In the genomic region with DNA sequence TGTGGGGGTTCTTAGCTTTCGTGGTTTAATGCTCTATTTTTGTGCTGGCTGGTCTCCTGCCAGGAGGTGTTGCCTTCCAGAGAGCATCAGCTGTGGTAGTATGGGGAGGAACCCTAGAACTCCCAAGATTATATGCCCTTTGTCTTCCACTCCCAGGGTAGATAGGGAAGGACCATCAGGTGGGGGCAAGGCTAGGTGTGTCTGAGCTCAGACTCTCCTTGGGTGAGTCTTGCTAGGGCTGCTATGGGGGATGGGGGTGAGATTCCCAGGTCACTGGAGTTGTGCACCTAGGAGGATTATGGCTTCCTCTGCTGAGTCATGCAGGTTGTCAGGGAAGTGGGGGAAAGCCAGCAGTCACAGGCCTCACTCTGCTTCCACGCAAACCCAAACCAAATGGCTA, we compare ENCODE assay signal across 5 cellular contexts.
DNase-seq lines count a peak whose midpoint lies in the region; ATAC-seq and TF ChIP-seq lines count a peak whose summit lies in the region.
"Not testable (repeated sequence)": the region's sequence is repeated elsewhere in the genome, so short reads cannot be mapped to it uniquely, and the experiment has no call there.

No MANE protein-coding gene starts in this region.

- H3K4me3 Mint-ChIP-seq in GM23338: not testable (repeated sequence)

- not testable (repeated sequence) for H3K36me3 Mint-ChIP-seq in GM23338 (ENCODE audit: low read depth)

- not testable (repeated sequence) for H3K27me3 Mint-ChIP-seq in GM23338 (ENCODE audit: insufficient read depth, low read depth, poor library complexity)

- H3K9ac ChIP-seq in colonic mucosa (ENCODE audit: low read depth in 2 of 2, low read length in 2 of 2): not testable (repeated sequence)

- not testable (repeated sequence) for DNase-seq in GM23338 (ENCODE audit: low spot score); psoas muscle
- DNase-seq in colonic mucosa (peak; percentile 65), kidney tubule cell (ENCODE audit: low spot score) (peak; percentile 20), mucosa of descending colon (peak in 2 of 3 donors; percentile 41 to 51)

- ATAC-seq in GM23338: not testable (repeated sequence)
- ATAC-seq in mucosa of descending colon (peak; percentile 61), psoas muscle (peak in 2 of 4 donors; percentile 8 to 15)

- not testable (repeated sequence) for H3F3A ChIP-seq in GM23338 (replicated peaks; ENCODE audit: low read depth)

- H3K4me1 Mint-ChIP-seq in GM23338: not testable (repeated sequence)

- not testable (repeated sequence) for H3K9me3 Mint-ChIP-seq in GM23338

- not testable (repeated sequence) for H4K20me1 ChIP-seq in GM23338 (replicated peaks; ENCODE audit: insufficient read depth)

- H3K27me3 ChIP-seq in GM23338 (ENCODE audit: insufficient read depth); colonic mucosa; psoas muscle (ENCODE audit: insufficient read depth in 3 of 3, low read length in 2 of 3): not testable (repeated sequence)

- 61 to 74% (median 64%) methylated on average over 2 of the region's 2 CpGs for WGBS in psoas muscle, 3 donors

- 0 out of 2 replicates have a peak overlapping the region, but pooled peaks have one; percentile 15 for H3K27ac Mint-ChIP-seq in GM23338

- H3K4me3 ChIP-seq in GM23338, colonic mucosa, mucosa of descending colon, psoas muscle: not testable (repeated sequence)

- H3K79me2 ChIP-seq in GM23338 (replicated peaks; ENCODE audit: insufficient read depth): not testable (repeated sequence)

- H3K9me2 ChIP-seq in GM23338 (ENCODE audit: insufficient read depth): not testable (repeated sequence)

- intact Hi-C loops in colonic mucosa (cut with DNase I); mucosa of descending colon (cut with DNase I, micrococcal nuclease); psoas muscle (cut with DNase I): not testable (repeated sequence)

- H3K4me2 ChIP-seq in GM23338: not testable (repeated sequence)

- not testable (repeated sequence) for H3K27ac ChIP-seq in GM23338 (ENCODE audit: low read depth)
- H3K27ac ChIP-seq in colonic mucosa (peak overlapping the region; percentile 6), psoas muscle (peak overlapping the region; percentile 41)

- H3K36me3 ChIP-seq in GM23338 (ENCODE audit: insufficient read depth); colonic mucosa; mucosa of descending colon (ENCODE audit: low read depth): not testable (repeated sequence)
- H3K36me3 ChIP-seq in psoas muscle (ENCODE audit: insufficient read depth in 1 of 2, low read depth in 1 of 2): peaks cover 3 to 11% of the 10 kb centered on the region in 2 donors

- TF ChIP-seq CTCF in GM23338 (conservative IDR thresholded peaks at IDR 0.05; ENCODE audit: low read depth in 2 of 2); colonic mucosa (IDR thresholded peaks at IDR 0.05); mucosa of descending colon (IDR thresholded peaks at IDR 0.05); psoas muscle (IDR thresholded peaks at IDR 0.05): not testable (repeated sequence)

- H3K4me1 ChIP-seq in GM23338 (ENCODE audit: insufficient read depth); colonic mucosa; mucosa of descending colon (ENCODE audit: low read depth); psoas muscle: not testable (repeated sequence)

- H2AFZ ChIP-seq in GM23338: not testable (repeated sequence)

- H3K9me3 ChIP-seq in colonic mucosa, mucosa of descending colon, psoas muscle: not testable (repeated sequence)
